Comparison of ENCODE assay signal across 10 cellular contexts in genomic region chr1:30888391-30888790, GRCh38. TPM values are rescaled to one million over a fixed set of nuclear protein-coding genes. Genes with fewer than 3 reads are reported as not detected.
DNase-seq lines count a peak whose midpoint lies in the region; FAIRE-seq and TF ChIP-seq lines count a peak whose summit lies in the region.
"Had no signal": no experiment of that assay in that cellular context is flagged by ENCODE, and none has a peak within 500 bp of the region (broad histone marks: within the 10 kb centered on the region; RNA-seq: fewer than 3 reads in every experiment).

No MANE protein-coding gene starts in this region.

- peak; percentile 99 for DNase-seq in AG10803 (ENCODE audit: low read depth)
- peak; percentile 46 for DNase-seq in RPMI8226
- peak; percentile 89 for DNase-seq in fibroblast of the conjunctiva (ENCODE audit: low read depth)
- peak; percentile 96 for DNase-seq in osteoblast (ENCODE audit: insufficient read length, low spot score, missing footprints)
- DNase-seq in H54 (ENCODE audit: insufficient read length, low spot score): no peak
- no peak for DNase-seq in GM20000 (ENCODE audit: low spot score)
- no peak for DNase-seq in NCI-H1436 (lab: John Stamatoyannopoulos, UW)
- no peak for DNase-seq in GOT3 (lab: John Stamatoyannopoulos, UW)
- DNase-seq: T-helper 17 cell had no signal

- peak overlapping the region; percentile 41 for H3K4me2 ChIP-seq in osteoblast (ENCODE audit: insufficient read depth, low read length)

- no peaks in the 10 kb centered on the region for H3K79me2 ChIP-seq in osteoblast (ENCODE audit: insufficient read depth, low read length)

- no peak for FAIRE-seq in H54 (lab: Jason Lieb, UNC)

- no peaks in the 10 kb centered on the region for H3K9me3 ChIP-seq in osteoblast (ENCODE audit: low read depth, low read length)

- TF ChIP-seq POLR2A in H54 (IDR thresholded peaks at IDR 0.05; ENCODE audit: low read depth, low read length): no peak

- H3K27me3 ChIP-seq in osteoblast (ENCODE audit: insufficient read depth, low read length): no peaks in the 10 kb centered on the region

- H3K36me3 ChIP-seq in osteoblast (ENCODE audit: insufficient read depth, low read length): no peaks in the 10 kb centered on the region

- H3K4me3 ChIP-seq in AG10803 (ENCODE audit: low read length) (peak overlapping the region; percentile 15; the same call in 1 of the 2 replicates), osteoblast (ENCODE audit: insufficient read depth, low read length) (no peak overlapping the region)

- peaks cover 18% of the 10 kb centered on the region for H3K4me1 ChIP-seq in osteoblast (ENCODE audit: insufficient read depth, low read length)

- peak overlapping the region; percentile 41 for H3K27ac ChIP-seq in osteoblast (ENCODE audit: low read depth, low read length)
- H3K27ac ChIP-seq: epithelial cell of prostate had no signal

- peak overlapping the region; percentile 61 for H2AFZ ChIP-seq in osteoblast (ENCODE audit: low read length)

- peaks cover 25% of the 10 kb centered on the region for H4K20me1 ChIP-seq in osteoblast (ENCODE audit: insufficient read depth, low read length)

- TF ChIP-seq CTCF in AG10803 (conservative IDR thresholded peaks at IDR 0.05; ENCODE audit: low read length): no peak
- TF ChIP-seq CTCF in osteoblast (IDR thresholded peaks at IDR 0.05; ENCODE audit: extremely low read depth, low read depth, low read length): no peak
- TF ChIP-seq CTCF in GM20000 (IDR thresholded peaks at IDR 0.05; ENCODE audit: extremely low read depth, missing control alignments): no peak

RNA-seq across cellular contexts. Expression of gene SDC3, which starts 20.2 kb away (rescaled TPM):
- total RNA-seq in osteoblast: 38.0 and 39.8 TPM in 2 replicates

Comparison
In these comparisons a context has a peak if more than half of its experiments do, and no peak if none do; other contexts are left out.
1. DNase-seq: peak in AG10803 (single experiment), RPMI8226 (single experiment), fibroblast of the conjunctiva (single experiment) and osteoblast (single experiment); none in H54 (single experiment), GM20000 (single experiment), NCI-H1436 (single experiment) and GOT3 (single experiment).